ENCODE assay signal across 24 cellular contexts in genomic region chr22:29443861-29444431, GRCh38. TPM values are rescaled to one million over a fixed set of nuclear protein-coding genes. Genes with fewer than 3 reads are reported as not detected.
DNase-seq lines count a peak whose midpoint lies in the region; ATAC-seq, FAIRE-seq and TF ChIP-seq lines count a peak whose summit lies in the region.
"Had no signal": no experiment of that assay in that cellular context is flagged by ENCODE, and none has a peak within 500 bp of the region (broad histone marks: within the 10 kb centered on the region; RNA-seq: fewer than 3 reads in every experiment).

No MANE protein-coding gene starts in this region.

- peaks cover 8% of the 10 kb centered on the region for H3K4me1 Mint-ChIP-seq in astrocyte (ENCODE audit: low read depth, unreplicated experiment)
- peaks cover 17% of the 10 kb centered on the region for H3K4me1 Mint-ChIP-seq in mesothelial cell of epicardium
- H3K4me1 Mint-ChIP-seq: CD4-positive, CD25-positive, alpha-beta regulatory T cell had no signal

- no peak overlapping the region for H3K9ac ChIP-seq in astrocyte (ENCODE audit: low read length)

- H2AFZ ChIP-seq in astrocyte (ENCODE audit: low read depth, low read length), result no peak overlapping the region

- H3K79me2 ChIP-seq in astrocyte (ENCODE audit: insufficient read depth, low read length), result no peaks in the 10 kb centered on the region

- POLR2A ChIA-PET in HEK293 (lab: Yijun Ruan, JAX), result no interaction called here

- no peak for ATAC-seq in GM18907 (IDR thresholded peaks at IDR 0.05; ENCODE audit: unreplicated experiment)
- no peak for ATAC-seq in esophagus mucosa
- ATAC-seq: A549, GM12878, Right ventricle myocardium inferior had no signal

- H3K36me3 Mint-ChIP-seq in astrocyte (ENCODE audit: low read depth, unreplicated experiment), result peaks cover 2% of the 10 kb centered on the region
- no peaks in the 10 kb centered on the region for H3K36me3 Mint-ChIP-seq in mesothelial cell of epicardium
- H3K36me3 Mint-ChIP-seq: CD4-positive, CD25-positive, alpha-beta regulatory T cell had no signal

- H3K27me3 Mint-ChIP-seq in astrocyte (ENCODE audit: low read depth, unreplicated experiment), result peaks cover 13% of the 10 kb centered on the region
- H3K27me3 Mint-ChIP-seq in mesothelial cell of epicardium (ENCODE audit: low read depth), result no peaks in the 10 kb centered on the region

- peaks cover 7% of the 10 kb centered on the region for H3K27me3 ChIP-seq in astrocyte (ENCODE audit: insufficient read depth, low read length)
- H3K27me3 ChIP-seq: SJSA1 had no signal

- H3K9me3 ChIP-seq in HEK293 (ENCODE audit: control insufficient read depth, insufficient read depth, low read depth, low read length), result no peaks in the 10 kb centered on the region
- H3K9me3 ChIP-seq in astrocyte (ENCODE audit: insufficient read depth, low read depth, low read length), result no peaks in the 10 kb centered on the region
- H3K9me3 ChIP-seq: A549, SJSA1 had no signal

- FAIRE-seq in astrocyte (lab: Jason Lieb, UNC), result no peak
- FAIRE-seq: A549, GM12878, RCC 7860 had no signal

- no peak overlapping the region for H3K4me3 Mint-ChIP-seq in astrocyte (ENCODE audit: unreplicated experiment)
- no peak overlapping the region for H3K4me3 Mint-ChIP-seq in mesothelial cell of epicardium

- H3K27ac Mint-ChIP-seq in astrocyte (ENCODE audit: unreplicated experiment), result peak overlapping the region; percentile 21
- H3K27ac Mint-ChIP-seq in mesothelial cell of epicardium, result peak overlapping the region; percentile 82

- H3K27ac ChIP-seq in HEK293 (ENCODE audit: extremely low read depth, low read depth, low read length), result no peak overlapping the region
- H3K27ac ChIP-seq in astrocyte (ENCODE audit: low read depth, low read length), result no peak overlapping the region
- H3K27ac ChIP-seq: A549, SJSA1 had no signal

- TF ChIP-seq CTCF in HEK293 (tag by site-specific recombination; IDR thresholded peaks at IDR 0.05) (no peak), astrocyte (IDR thresholded peaks at IDR 0.05; ENCODE audit: insufficient read depth, low read depth, low read length) (no peak), mesothelial cell of epicardium (IDR thresholded peaks at IDR 0.05; ENCODE audit: unreplicated experiment) (no peak), foreskin fibroblast (IDR thresholded peaks at IDR 0.05; ENCODE audit: low read depth, low read length) (no peak)

- peaks cover 3% of the 10 kb centered on the region for H3K9me3 Mint-ChIP-seq in astrocyte (ENCODE audit: unreplicated experiment)
- H3K9me3 Mint-ChIP-seq in mesothelial cell of epicardium, result no peaks in the 10 kb centered on the region
- H3K9me3 Mint-ChIP-seq: CD4-positive, CD25-positive, alpha-beta regulatory T cell had no signal

- DNase-seq in AG20443 (ENCODE audit: low spot score) (peak; percentile 34), astrocyte (ENCODE audit: low read depth) (no peak), mesothelial cell of epicardium (ENCODE audit: low spot score in 2 of 2, unreplicated experiment in 2 of 2) (no peak), ACHN (no peak), foreskin fibroblast (no peak)
- DNase-seq: CD4-positive, CD25-positive, alpha-beta regulatory T cell; DMS79; NCI-H1105; NCI-H146; NCI-H2029; NCI-H2227 treated with DMSO at 0.1 percent for 48 hours; NCI-H510A; NCI-H774 had no signal

- H3K4me1 ChIP-seq in HEK293 (ENCODE audit: control insufficient read depth, insufficient read depth, low read length) (no peaks in the 10 kb centered on the region), astrocyte (ENCODE audit: insufficient read depth, low read length) (no peaks in the 10 kb centered on the region)
- H3K4me1 ChIP-seq: A549 had no signal

- CTCF ChIA-PET in HEK293 (lab: Yijun Ruan, JAX), result no interaction called here

- in situ Hi-C loops in ACHN (cut with HindIII; ENCODE audit: low pct_ligation_motif_present, low pct_unique_long_range_greater_than_20kb, low sequenced_read_pairs), result no loop called here

- no peaks in the 10 kb centered on the region for H3K36me3 ChIP-seq in HEK293 (ENCODE audit: control insufficient read depth in 2 of 2, insufficient read depth in 1 of 2, low read length in 2 of 2)
- no peaks in the 10 kb centered on the region for H3K36me3 ChIP-seq in astrocyte (ENCODE audit: insufficient read depth, low read length)
- H3K36me3 ChIP-seq: SJSA1 had no signal

- H3K4me3 ChIP-seq in HEK293 (ENCODE audit: low read depth, low read length) (no peak overlapping the region), astrocyte (ENCODE audit: insufficient read depth, low read depth, low read length) (no peak overlapping the region), foreskin fibroblast (ENCODE audit: low read depth in 1 of 2, low read length in 2 of 2) (no peak overlapping the region)
- H3K4me3 ChIP-seq: A549, GM12878, SJSA1 had no signal

- no peaks in the 10 kb centered on the region for H4K20me1 ChIP-seq in astrocyte (ENCODE audit: insufficient read depth, low read length)

- H3K4me2 ChIP-seq in astrocyte (ENCODE audit: low read length), result no peak overlapping the region
- H3K4me2 ChIP-seq: A549 had no signal

TF ChIP-seq in HEK293, 187 proteins besides CTCF, POLR2A, EP300 and RAD21 (continues in another document):
- TF ChIP-seq ZNF518A (tag by site-specific recombination; conservative IDR thresholded peaks at IDR 0.05; ENCODE audit: low read depth) (no peak), TRIM28 (IDR thresholded peaks at IDR 0.05; ENCODE audit: borderline replicate concordance, low read length) (no peak), ZNF155 (tag by site-specific recombination; IDR thresholded peaks at IDR 0.05) (no peak), ZNF350 (tag by site-specific recombination; IDR thresholded peaks at IDR 0.05) (no peak), ZNF341 (tag by site-specific recombination; IDR thresholded peaks at IDR 0.05; ENCODE audit: low read depth) (peak; percentile 83), RBAK (tag by site-specific recombination; IDR thresholded peaks at IDR 0.05) (no peak), INSM2 (tag by site-specific recombination; IDR thresholded peaks at IDR 0.05) (no peak)
- TF ChIP-seq, protein P1, sequence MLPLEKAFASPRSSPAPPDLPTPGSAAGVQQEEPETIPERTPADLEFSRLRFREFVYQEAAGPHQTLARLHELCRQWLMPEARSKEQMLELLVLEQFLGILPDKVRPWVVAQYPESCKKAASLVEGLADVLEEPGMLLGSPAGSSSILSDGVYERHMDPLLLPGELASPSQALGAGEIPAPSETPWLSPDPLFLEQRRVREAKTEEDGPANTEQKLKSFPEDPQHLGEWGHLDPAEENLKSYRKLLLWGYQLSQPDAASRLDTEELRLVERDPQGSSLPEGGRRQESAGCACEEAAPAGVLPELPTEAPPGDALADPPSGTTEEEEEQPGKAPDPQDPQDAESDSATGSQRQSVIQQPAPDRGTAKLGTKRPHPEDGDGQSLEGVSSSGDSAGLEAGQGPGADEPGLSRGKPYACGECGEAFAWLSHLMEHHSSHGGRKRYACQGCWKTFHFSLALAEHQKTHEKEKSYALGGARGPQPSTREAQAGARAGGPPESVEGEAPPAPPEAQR (tag by site-specific recombination; IDR thresholded peaks at IDR 0.05), result no peak

RNA-seq across cellular contexts. Expression of gene RFPL1, which starts 5.6 kb away (rescaled TPM):
- total RNA-seq in astrocyte (not detected in 2 replicates), mesothelial cell of epicardium (0.29 to 0.63 TPM (median 0.54 TPM) in 3 replicates), esophagus mucosa (not detected)
- total RNA-seq: CD4-positive, CD25-positive, alpha-beta regulatory T cell; GM12878; LHCN-M2; OCI-LY7; Right ventricle myocardium inferior; SJSA1 had no signal

RNA-seq across cellular contexts. Expression of gene NEFH, which starts 36.1 kb away (rescaled TPM):
- total RNA-seq in astrocyte (3.1 TPM in 2 replicates), mesothelial cell of epicardium (3.4 to 4.3 TPM (median 3.5 TPM) in 3 replicates), esophagus mucosa (not detected)
- total RNA-seq: H4, OCI-LY7, SJSA1 had no signal

RNA-seq across cellular contexts. Expression of gene AP1B1, which starts 55.6 kb away (rescaled TPM):
- total RNA-seq in astrocyte (65.9 and 69.5 TPM in 2 replicates), mesothelial cell of epicardium (40.3 to 43.9 TPM (median 41.0 TPM) in 3 replicates), esophagus mucosa (80.8 TPM)
